In genomic region chr9:95446984-95447383, GRCh38 we compare ENCODE assay signal across 27 cellular contexts.
"Had no signal": no experiment of that assay in that cellular context is flagged by ENCODE, and none has a peak within 500 bp of the region (broad histone marks: within the 10 kb centered on the region; RNA-seq: fewer than 3 reads in every experiment).

No MANE protein-coding gene starts in this region.

- H3K4me2 ChIP-seq: hepatocyte had no signal

- FAIRE-seq: kidney had no signal

- H3K9ac ChIP-seq: neural progenitor cell had no signal

- H3K9me3 ChIP-seq: colonic mucosa, gastrocnemius medialis, prostate gland, right atrium auricular region, sigmoid colon, suprapubic skin, transverse colon, vagina had no signal

- H3K9me3 Mint-ChIP-seq: dendritic cell treated with granulocyte-macrophage colony-stimulating factor and Interleukin-4, amounts not matched to agents 40 ng/mL and 50 ng/mL, for 4 days; endodermal cell; nephron; neural progenitor cell; stimulated activated naive CD8-positive, alpha-beta T cell treated with anti-CD3 and anti-CD28 coated beads, Interleukin-15, amount 100 ng/mL, for 72 hours had no signal

- DNase-seq: colonic mucosa; effector CD8-positive, alpha-beta T cell; endodermal cell; foreskin fibroblast; gastrocnemius medialis; head of caudate nucleus; kidney; mesenchymal stem cell; midbrain; naive thymus-derived CD4-positive, alpha-beta T cell; sigmoid colon; stimulated activated CD4-positive, alpha-beta T cell treated with anti-CD3 and anti-CD28 coated beads, Interleukin-4, amount 100 ng/mL, for 4 hours; stimulated activated naive CD4-positive, alpha-beta T cell; stimulated activated naive CD8-positive, alpha-beta T cell treated with anti-CD3 and anti-CD28 coated beads, Interleukin-15, amount 100 ng/mL, for 72 hours; transverse colon had no signal

- H3K27ac ChIP-seq: colonic mucosa, epithelial cell of prostate, gastrocnemius medialis, hepatocyte, prostate gland, right atrium auricular region, suprapubic skin, vagina had no signal

- H3K27ac Mint-ChIP-seq: dendritic cell treated with granulocyte-macrophage colony-stimulating factor and Interleukin-4, amounts not matched to agents 40 ng/mL and 50 ng/mL, for 4 days; naive thymus-derived CD4-positive, alpha-beta T cell; nephron; stimulated activated naive CD8-positive, alpha-beta T cell treated with anti-CD3 and anti-CD28 coated beads, Interleukin-15, amount 100 ng/mL, for 72 hours had no signal

- ATAC-seq: esophagus mucosa; gastrocnemius medialis; left lobe of liver; naive thymus-derived CD4-positive, alpha-beta T cell; stimulated activated naive CD8-positive, alpha-beta T cell treated with anti-CD3 and anti-CD28 coated beads, Interleukin-15, amount 100 ng/mL, for 72 hours had no signal

- H3K36me3 ChIP-seq: colonic mucosa had no signal

- H3K4me1 ChIP-seq: colonic mucosa, gastrocnemius medialis, prostate gland, right atrium auricular region, suprapubic skin, transverse colon, vagina had no signal

- H3K4me3 ChIP-seq: colonic mucosa, gastrocnemius medialis, hepatocyte, lung, neural progenitor cell, prostate gland, right atrium auricular region, sigmoid colon, suprapubic skin, transverse colon, vagina had no signal

- H3K27me3 ChIP-seq: colonic mucosa, gastrocnemius medialis, hepatocyte, neural progenitor cell, right atrium auricular region, sigmoid colon, suprapubic skin, transverse colon, vagina had no signal

- H3K4me3 Mint-ChIP-seq: dendritic cell treated with granulocyte-macrophage colony-stimulating factor and Interleukin-4, amounts not matched to agents 40 ng/mL and 50 ng/mL, for 4 days; endodermal cell; naive thymus-derived CD4-positive, alpha-beta T cell; nephron; stimulated activated naive CD8-positive, alpha-beta T cell treated with anti-CD3 and anti-CD28 coated beads, Interleukin-15, amount 100 ng/mL, for 72 hours had no signal
